ENCODE assay signal across 17 cellular contexts in genomic region chr16:89303604-89304003, GRCh38.
DNase-seq lines count a peak whose midpoint lies in the region; ATAC-seq, FAIRE-seq and TF ChIP-seq lines count a peak whose summit lies in the region.
"Had no signal": no experiment of that assay in that cellular context is flagged by ENCODE, and none has a peak within 500 bp of the region (broad histone marks: within the 10 kb centered on the region; RNA-seq: fewer than 3 reads in every experiment).

No MANE protein-coding gene starts in this region.

- H3K9me3 ChIP-seq in CD8-positive, alpha-beta T cell (ENCODE audit: low read length): no peaks in the 10 kb centered on the region
- H3K9me3 ChIP-seq in neuronal stem cell (replicated peaks in 1 of 2; ENCODE audit: control insufficient read depth in 2 of 2, insufficient read depth in 1 of 2, low read depth in 1 of 2, low read length in 2 of 2) (peaks cover 0 to 4% of the 10 kb centered on the region in 2 donors), hepatocyte (ENCODE audit: low read depth) (no peaks in the 10 kb centered on the region)
- H3K9me3 ChIP-seq: right lobe of liver had no signal

- no peak overlapping the region for H3K4me3 ChIP-seq in CD8-positive, alpha-beta T cell (ENCODE audit: low read depth, low read length)
- H3K4me3 ChIP-seq in neuronal stem cell (ENCODE audit: low read length in 2 of 2) (no peak overlapping the region), hepatocyte (no peak overlapping the region)
- H3K4me3 ChIP-seq: right lobe of liver had no signal

- H3K4ac ChIP-seq in neuronal stem cell (ENCODE audit: low read length): no peak overlapping the region

- H3K4me1 Mint-ChIP-seq in CD8-positive, alpha-beta T cell (ENCODE audit: low read depth): peaks cover 43% of the 10 kb centered on the region
- peaks cover 8 to 26% (median 19%) of the 10 kb centered on the region in 3 donors for H3K4me1 Mint-ChIP-seq in IgD-negative memory B cell

- H2BK12ac ChIP-seq in neuronal stem cell (ENCODE audit: low read length): no peak overlapping the region

- no peak for DNase-seq in CD8-positive, alpha-beta T cell
- DNase-seq in neuronal stem cell (ENCODE audit: low spot score): no peak
- DNase-seq in H54 (ENCODE audit: insufficient read length, low spot score): no peak
- no peak for DNase-seq in NCI-H524 treated with DMSO at 0.1 percent for 48 hours (lab: John Stamatoyannopoulos, UW)
- no peak for DNase-seq in hepatocyte (ENCODE audit: low spot score)
- DNase-seq: activated CD4-positive, alpha-beta T cell treated with anti-CD3 and anti-CD28 coated beads, Interleukin-2, amount 50 U/mL, for 1 hour; activated naive CD4-positive, alpha-beta T cell treated with anti-CD3 and anti-CD28 coated beads for 36 hours; hippocampal formation; NCI-H1417 treated with DMSO at 0.1 percent for 48 hours; NCI-H510A; right lobe of liver; stimulated activated CD4-positive, alpha-beta T cell treated with anti-CD3 and anti-CD28 coated beads, Interleukin-4, amount 100 ng/mL, for 1 hour had no signal

- no CpG with 5 or more reads among the region's 7 CpGs for WGBS in neuronal stem cell (ENCODE audit: extremely low coverage in 2 of 2, insufficient read length in 2 of 2, insufficient replicate concordance in 1 of 2), 2 donors
- 98% methylated on average over 7 of the region's 7 CpGs for WGBS in hepatocyte (ENCODE audit: low lambda C conversion rate, missing lambda C conversion rate)

- TF ChIP-seq POLR2A in H54 (IDR thresholded peaks at IDR 0.05; ENCODE audit: low read depth, low read length): no peak

- H3K18ac ChIP-seq in neuronal stem cell (ENCODE audit: low read length): no peak overlapping the region

- H4K91ac ChIP-seq in neuronal stem cell (ENCODE audit: low read depth, low read length, poor library complexity): no peak overlapping the region

- no peak for FAIRE-seq in H54 (lab: Jason Lieb, UNC)
- FAIRE-seq: colon, GM12892 had no signal

- no peak overlapping the region for H4K8ac ChIP-seq in neuronal stem cell (ENCODE audit: low read depth, low read length)

- H3K79me1 ChIP-seq in neuronal stem cell (ENCODE audit: low read depth, low read length): peaks cover 32% of the 10 kb centered on the region

- POLR2A ChIA-PET in CD8-positive, alpha-beta T cell (lab: Charles Lee): interaction anchor here (0.9 to 1.1 kb wide), 3 partner anchors 10 to 97 kb away, joined by 4 to 7 read pairs (median 4); no protein-coding TSS in a partner anchor

- H3K9me3 Mint-ChIP-seq in CD8-positive, alpha-beta T cell: no peaks in the 10 kb centered on the region
- no peaks in the 10 kb centered on the region for H3K9me3 Mint-ChIP-seq in IgD-negative memory B cell
- H3K9me3 Mint-ChIP-seq: activated naive CD4-positive, alpha-beta T cell treated with anti-CD3 and anti-CD28 coated beads for 36 hours; CD4-positive, alpha-beta memory T cell had no signal

- peaks cover 43% of the 10 kb centered on the region for H3K36me3 Mint-ChIP-seq in CD8-positive, alpha-beta T cell
- no peaks in the 10 kb centered on the region for H3K36me3 Mint-ChIP-seq in IgD-negative memory B cell

- peaks cover 74% of the 10 kb centered on the region for H3K79me2 ChIP-seq in hepatocyte

- H2AK5ac ChIP-seq in neuronal stem cell (ENCODE audit: low read depth, low read length): no peak overlapping the region

- no peaks in the 10 kb centered on the region for H3K9me2 ChIP-seq in hepatocyte (replicated peaks; ENCODE audit: insufficient read depth)

- H3K9ac ChIP-seq in neuronal stem cell (ENCODE audit: low read depth, low read length, poor library complexity): no peak overlapping the region

- H3K4me2 ChIP-seq in neuronal stem cell (ENCODE audit: insufficient read depth, low read length, poor library complexity, severe bottlenecking) (no peak overlapping the region), hepatocyte (no peak overlapping the region)

- no peak for TF ChIP-seq CTCF in CD8-positive, alpha-beta T cell (IDR thresholded peaks at IDR 0.05)
- TF ChIP-seq CTCF in hepatocyte (IDR thresholded peaks at IDR 0.05; ENCODE audit: poor library complexity): no peak

- peak; percentile 16 for ATAC-seq in CD8-positive, alpha-beta T cell

- H3K27me3 Mint-ChIP-seq in CD8-positive, alpha-beta T cell (ENCODE audit: low read depth): no peaks in the 10 kb centered on the region
- no peaks in the 10 kb centered on the region for H3K27me3 Mint-ChIP-seq in IgD-negative memory B cell
- H3K27me3 Mint-ChIP-seq: CD4-positive, alpha-beta memory T cell had no signal

- no peak overlapping the region for H3K4me3 Mint-ChIP-seq in CD8-positive, alpha-beta T cell
- no peak overlapping the region for H3K4me3 Mint-ChIP-seq in IgD-negative memory B cell
- H3K4me3 Mint-ChIP-seq: activated naive CD4-positive, alpha-beta T cell treated with anti-CD3 and anti-CD28 coated beads for 36 hours had no signal

- no peak overlapping the region for H3K27ac ChIP-seq in CD8-positive, alpha-beta T cell (ENCODE audit: low read depth, low read length)
- peak overlapping the region; percentile 96 for H3K27ac ChIP-seq in cingulate gyrus (ENCODE audit: low read depth, low read length)
- H3K27ac ChIP-seq in neuronal stem cell (replicated peaks; ENCODE audit: low read length): no peak overlapping the region
- no peak overlapping the region for H3K27ac ChIP-seq in hepatocyte
- H3K27ac ChIP-seq: right lobe of liver had no signal

- no peak overlapping the region for H3K14ac ChIP-seq in neuronal stem cell (ENCODE audit: low read length)

- no peak overlapping the region for H2BK120ac ChIP-seq in neuronal stem cell (ENCODE audit: low read depth, low read length)

- CTCF ChIA-PET in CD8-positive, alpha-beta T cell (lab: Charles Lee): interaction anchor here (0.5 to 2.1 kb wide), 5 partner anchors 11 to 156 kb away, joined by 3 to 6 read pairs (median 3); no protein-coding TSS in a partner anchor

- H3K23ac ChIP-seq in neuronal stem cell (ENCODE audit: low read depth, low read length, poor library complexity): peak overlapping the region; percentile 99

- H3K4me1 ChIP-seq in CD8-positive, alpha-beta T cell (ENCODE audit: insufficient read depth, low read length): peaks cover 26% of the 10 kb centered on the region
- H3K4me1 ChIP-seq in neuronal stem cell (ENCODE audit: control insufficient read depth in 2 of 2, insufficient read depth in 1 of 2, low read depth in 1 of 2, low read length in 2 of 2): peaks cover 0 to 3% of the 10 kb centered on the region in 2 donors
- H3K4me1 ChIP-seq in hepatocyte (ENCODE audit: insufficient read depth): no peaks in the 10 kb centered on the region

- no peak overlapping the region for H2BK15ac ChIP-seq in neuronal stem cell (ENCODE audit: low read length)

- no peak overlapping the region for H2AFZ ChIP-seq in neuronal stem cell (ENCODE audit: low read length)
- H2AFZ ChIP-seq in hepatocyte: no peak overlapping the region

- intact Hi-C loops in CD8-positive, alpha-beta T cell (cut with DNase I, micrococcal nuclease): no loop called here

- H3K27ac Mint-ChIP-seq in CD8-positive, alpha-beta T cell: peak overlapping the region; percentile 57
- peak overlapping the region in 2 of 3 donors; percentile 41 to 89 for H3K27ac Mint-ChIP-seq in IgD-negative memory B cell

- H3K36me3 ChIP-seq in CD8-positive, alpha-beta T cell (ENCODE audit: insufficient read depth, low read length): peaks cover 35% of the 10 kb centered on the region
- H3K36me3 ChIP-seq in neuronal stem cell (replicated peaks in 1 of 2; ENCODE audit: control insufficient read depth in 2 of 2, insufficient read depth in 2 of 2, low read length in 2 of 2) (peaks cover 29 to 72% of the 10 kb centered on the region in 2 donors), hepatocyte (replicated peaks; ENCODE audit: insufficient read depth, low read depth) (no peaks in the 10 kb centered on the region)

- H2BK5ac ChIP-seq in neuronal stem cell (ENCODE audit: low read length): peak overlapping the region; percentile 72

- H4K20me1 ChIP-seq in hepatocyte (ENCODE audit: insufficient read depth, poor library complexity, severe bottlenecking): peaks cover 65% of the 10 kb centered on the region

- no peaks in the 10 kb centered on the region for H3K27me3 ChIP-seq in CD8-positive, alpha-beta T cell (ENCODE audit: insufficient read depth, low read length)
- no peaks in the 10 kb centered on the region for H3K27me3 ChIP-seq in neuronal stem cell (ENCODE audit: control insufficient read depth in 3 of 3, insufficient read depth in 3 of 3, low read depth in 1 of 3, low read length in 3 of 3)
- no peaks in the 10 kb centered on the region for H3K27me3 ChIP-seq in hepatocyte
- H3K27me3 ChIP-seq: right lobe of liver had no signal
